Comparison of ENCODE assay signal across 8 cellular contexts in the genomic region with DNA sequence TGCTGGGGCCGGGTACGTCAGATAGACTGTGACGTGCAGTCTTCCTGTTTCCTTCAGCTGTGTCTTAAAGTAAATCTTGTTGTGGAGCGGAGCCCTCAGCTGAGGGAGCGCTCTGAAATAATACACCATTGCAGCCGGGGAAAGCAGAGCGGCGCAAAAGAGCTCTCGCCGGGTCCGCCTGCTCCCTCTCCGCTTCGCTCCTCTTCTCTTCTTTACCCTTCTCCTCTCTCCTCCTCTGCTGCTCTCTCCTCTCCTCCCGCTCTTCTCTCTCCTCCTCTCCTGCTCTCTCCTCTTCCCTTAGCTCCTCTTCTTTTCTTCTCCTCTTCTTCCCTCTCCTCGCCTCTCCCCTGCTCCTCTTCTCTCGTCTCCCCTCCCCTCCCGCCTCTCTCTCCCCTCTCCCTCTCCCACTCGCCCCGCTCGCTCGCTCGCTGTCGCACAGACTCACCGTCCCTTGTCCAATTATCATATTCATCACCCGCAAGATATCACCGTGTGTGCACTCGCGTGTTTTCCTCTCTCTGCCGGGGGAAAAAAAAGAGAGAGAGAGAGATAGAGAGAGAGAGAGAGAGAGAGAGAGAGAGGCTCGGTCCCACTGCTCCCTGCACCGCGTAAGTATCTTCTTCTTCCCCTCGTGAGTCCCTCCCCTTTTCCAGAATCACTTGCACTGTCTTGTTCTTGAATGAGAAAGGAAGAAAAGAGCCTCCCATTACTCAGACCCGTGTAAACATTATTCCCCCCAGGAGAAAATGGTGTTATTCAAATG. TPM values are rescaled to one million over a fixed set of nuclear protein-coding genes. Genes with fewer than 3 reads are reported as not detected.
DNase-seq lines count a peak whose midpoint lies in the region; ATAC-seq, FAIRE-seq and TF ChIP-seq lines count a peak whose summit lies in the region.

A gene with protein sequence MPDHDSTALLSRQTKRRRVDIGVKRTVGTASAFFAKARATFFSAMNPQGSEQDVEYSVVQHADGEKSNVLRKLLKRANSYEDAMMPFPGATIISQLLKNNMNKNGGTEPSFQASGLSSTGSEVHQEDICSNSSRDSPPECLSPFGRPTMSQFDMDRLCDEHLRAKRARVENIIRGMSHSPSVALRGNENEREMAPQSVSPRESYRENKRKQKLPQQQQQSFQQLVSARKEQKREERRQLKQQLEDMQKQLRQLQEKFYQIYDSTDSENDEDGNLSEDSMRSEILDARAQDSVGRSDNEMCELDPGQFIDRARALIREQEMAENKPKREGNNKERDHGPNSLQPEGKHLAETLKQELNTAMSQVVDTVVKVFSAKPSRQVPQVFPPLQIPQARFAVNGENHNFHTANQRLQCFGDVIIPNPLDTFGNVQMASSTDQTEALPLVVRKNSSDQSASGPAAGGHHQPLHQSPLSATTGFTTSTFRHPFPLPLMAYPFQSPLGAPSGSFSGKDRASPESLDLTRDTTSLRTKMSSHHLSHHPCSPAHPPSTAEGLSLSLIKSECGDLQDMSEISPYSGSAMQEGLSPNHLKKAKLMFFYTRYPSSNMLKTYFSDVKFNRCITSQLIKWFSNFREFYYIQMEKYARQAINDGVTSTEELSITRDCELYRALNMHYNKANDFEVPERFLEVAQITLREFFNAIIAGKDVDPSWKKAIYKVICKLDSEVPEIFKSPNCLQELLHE (plus strand): TSS at position 98 of the 763 bp plus-strand sequence. CDS start 8,563 bp downstream, outside the sequence.

- TF ChIP-seq CTCF in H1 (IDR thresholded peaks at IDR 0.05; ENCODE audit: control extremely low read depth in 1 of 3, insufficient read depth in 1 of 3, low read depth in 1 of 3, low read length in 3 of 3) (no peak), right lobe of liver (IDR thresholded peaks at IDR 0.05) (no peak)

- H3K27me3 ChIP-seq in H1 (replicated peaks in 1 of 4; ENCODE audit: control insufficient read depth in 3 of 4, extremely low read depth in 1 of 4, insufficient read depth in 3 of 4, low read length in 3 of 4) = peaks cover 32 to 65% (median 60%) of the 10 kb centered on the region in 4 experiments
- no peaks in the 10 kb centered on the region for H3K27me3 ChIP-seq in right lobe of liver

- peaks cover 7 to 13% of the 10 kb centered on the region in 2 experiments for H4K20me1 ChIP-seq in H1 (replicated peaks in 1 of 2; ENCODE audit: control insufficient read depth in 1 of 2, insufficient read depth in 2 of 2, low read length in 2 of 2)

- ATAC-seq in GM18511 (IDR thresholded peaks at IDR 0.05; ENCODE audit: unreplicated experiment) = peak; percentile 52
- peak; percentile 74 for ATAC-seq in HG03039 (IDR thresholded peaks at IDR 0.05; ENCODE audit: unreplicated experiment)
- peak; percentile 41 to 53 (median 45) for ATAC-seq in right lobe of liver

- 4% methylated on average over 28 of the region's 34 CpGs; no CpG with 5 or more reads in 1 of the 2 experiments for WGBS in H1 (ENCODE audit: extremely low coverage in 1 of 2, insufficient coverage in 1 of 2, insufficient read length in 1 of 2, insufficient replicate concordance in 2 of 2, low coverage in 1 of 2, low lambda C conversion rate in 2 of 2, missing lambda C conversion rate in 1 of 2), 2 experiments
- 2% methylated on average over 34 of the region's 34 CpGs for WGBS in right lobe of liver (ENCODE audit: insufficient coverage, low coverage, low lambda C conversion rate, missing lambda C conversion rate)

- H3K79me1 ChIP-seq in H1 (ENCODE audit: low read depth, low read length) = no peaks in the 10 kb centered on the region

- no peak within 1 kb of the TSS for H2BK15ac ChIP-seq in H1 (ENCODE audit: low read length)

- H3K4me2 ChIP-seq in H1 (ENCODE audit: insufficient read depth in 1 of 2, low read depth in 2 of 2, low read length in 2 of 2) = peak within 1 kb of the TSS; percentile 89 to 95

- peak within 1 kb of the TSS; percentile 56; the same call in 1 of the 2 replicates for H3K18ac ChIP-seq in H1 (ENCODE audit: extremely low read depth, low read length)

- peak within 1 kb of the TSS; percentile 38; the same call in 1 of the 2 replicates for H2BK5ac ChIP-seq in H1 (ENCODE audit: low read depth, low read length)

- H3K23ac ChIP-seq in H1 (ENCODE audit: insufficient read length) = no peak within 1 kb of the TSS

- H3K23me2 ChIP-seq in H1 (ENCODE audit: low read depth, low read length) = peaks cover 28% of the 10 kb centered on the region

- intact Hi-C loops in right lobe of liver (cut with DNase I) = no loop called here

- CTCF ChIA-PET in H1 (lab: Charles Lee; ENCODE audit: partially characterized antibody) = interaction anchor here (0.8 to 1.8 kb wide), 8 partner anchors 10 to 400 kb away, joined by 3 to 6 read pairs (median 3); no protein-coding TSS in a partner anchor

- H3K14ac ChIP-seq in H1 (ENCODE audit: insufficient read length) = no peak within 1 kb of the TSS

- no peak within 1 kb of the TSS for H4K5ac ChIP-seq in H1 (ENCODE audit: insufficient read length, low read depth, low read length)

- H3K36me3 ChIP-seq in H1 (ENCODE audit: control insufficient read depth in 2 of 4, insufficient read depth in 4 of 4, low read length in 3 of 4) (no peaks in the 10 kb centered on the region), right lobe of liver (no peaks in the 10 kb centered on the region)

- no peak for TF ChIP-seq EP300 in H1 (IDR thresholded peaks at IDR 0.05; ENCODE audit: borderline replicate concordance in 1 of 2, low read depth in 2 of 2, low read length in 2 of 2)

- TF ChIP-seq POLR2A in H1 (IDR thresholded peaks at IDR 0.05; ENCODE audit: control extremely low read depth in 1 of 2, low read depth in 2 of 2, low read length in 2 of 2) = peak in 1 of 2 experiments; percentile 52; a peak in 1 of 3 replicates
- peak; percentile 86 for TF ChIP-seq POLR2A in right lobe of liver (IDR thresholded peaks at IDR 0.05)

- H3K4me1 ChIP-seq in H1 (replicated peaks in 1 of 4; ENCODE audit: control insufficient read depth in 3 of 4, insufficient read depth in 4 of 4, low read length in 3 of 4) (peaks cover 21 to 42% (median 27%) of the 10 kb centered on the region in 4 experiments), right lobe of liver (peaks cover 0 to 11% (median 0%) of the 10 kb centered on the region in 4 donors)

- POLR2A ChIA-PET in H1 (lab: Charles Lee; ENCODE audit: partially characterized antibody) = interaction anchor here (0.5 to 2.6 kb wide), 3 partner anchors 9 to 176 kb away, joined by 3 to 13 read pairs (median 4); no protein-coding TSS in a partner anchor

- no peak within 1 kb of the TSS for H2AK5ac ChIP-seq in H1 (ENCODE audit: low read depth, low read length)

- H3K27ac ChIP-seq in H1 (ENCODE audit: low read depth, low read length) (no peak within 1 kb of the TSS; the same call in 1 of the 2 replicates), right lobe of liver (peak within 1 kb of the TSS; percentile 90 to 98 (median 96))

- DNase-seq in A172 (ENCODE audit: low spot score) (peak; percentile 84), NCI-H2107 treated with DMSO at 0.1 percent for 48 hours (lab: John Stamatoyannopoulos, UW; ENCODE audit: unreplicated experiment) (peak; percentile 95), H1 (ENCODE audit: low read depth in 1 of 2, low spot score in 2 of 2) (peak in 1 of 2 experiments; percentile 82), right lobe of liver (peak; percentile 82 to 93 (median 88))
- peak; percentile 27 for DNase-seq in activated CD4-positive, alpha-beta T cell treated with anti-CD3 and anti-CD28 coated beads for 4 hours
- DNase-seq in stimulated activated CD4-positive, alpha-beta T cell treated with anti-CD3 and anti-CD28 coated beads, Interleukin-4, amount 100 ng/mL, for 4 hours = peak; percentile 21 to 42

- H2BK20ac ChIP-seq in H1 (ENCODE audit: low read length) = peak within 1 kb of the TSS; percentile 48; the same call in 1 of the 2 replicates

- no peaks in the 10 kb centered on the region for H3K9me3 ChIP-seq in H1 (ENCODE audit: insufficient read depth in 2 of 2, low read depth in 1 of 2, low read length in 1 of 2)
- no peaks in the 10 kb centered on the region for H3K9me3 ChIP-seq in right lobe of liver

- H4K91ac ChIP-seq in H1 (replicated peaks; ENCODE audit: insufficient read length, low read length) = no peak within 1 kb of the TSS

- H3K4me3 ChIP-seq in H1 (ENCODE audit: extremely low read depth in 1 of 4, insufficient read depth in 2 of 4, low read depth in 3 of 4, low read length in 4 of 4) (peak within 1 kb of the TSS; percentile 55 to 85 (median 69)), right lobe of liver (peak within 1 kb of the TSS; percentile 60 to 75 (median 63))

- H2BK120ac ChIP-seq in H1 (replicated peaks; ENCODE audit: low read depth, low read length) = no peak within 1 kb of the TSS

- no peaks in the 10 kb centered on the region for H3K79me2 ChIP-seq in H1 (ENCODE audit: control insufficient read depth in 1 of 2, insufficient read depth in 2 of 2, low read length in 2 of 2)

- no peak; a peak in 1 of 4 replicates for TF ChIP-seq RAD21 in H1 (IDR thresholded peaks at IDR 0.05 in 1 of 2, conservative IDR thresholded peaks at IDR 0.05 in 1 of 2; ENCODE audit: low read depth in 2 of 2, low read length in 2 of 2)

- peak; percentile 82 for FAIRE-seq in H1 (lab: Jason Lieb, UNC)

- H2BK12ac ChIP-seq in H1 (ENCODE audit: low read depth, low read length) = peak within 1 kb of the TSS; percentile 55; the same call in 1 of the 2 replicates

- H3K4ac ChIP-seq in H1 (replicated peaks; ENCODE audit: insufficient read length, low read depth, low read length) = no peak within 1 kb of the TSS

- no peak within 1 kb of the TSS for H4K8ac ChIP-seq in H1 (ENCODE audit: extremely low read depth, insufficient read depth, low read length)

- H3K56ac ChIP-seq in H1 (replicated peaks; ENCODE audit: insufficient read length, low read depth, low read length) = no peak within 1 kb of the TSS

- H2AFZ ChIP-seq in H1 (ENCODE audit: low read length) = peak within 1 kb of the TSS; percentile 58; the same call in 1 of the 2 replicates

- no peak within 1 kb of the TSS; a peak in 1 of 7 replicates for H3K9ac ChIP-seq in H1 (replicated peaks in 1 of 4; ENCODE audit: extremely low read depth in 1 of 4, low read depth in 3 of 4, low read length in 3 of 4)

TF ChIP-seq in H1, 55 proteins besides CTCF, POLR2A, EP300 and RAD21 (continues in another document):
- no peak for TF ChIP-seq KDM5A (IDR thresholded peaks at IDR 0.05; ENCODE audit: low read length)
- no peak for TF ChIP-seq CHD2 (IDR thresholded peaks at IDR 0.05; ENCODE audit: low read length)
- peak; percentile 76 for TF ChIP-seq ASH2L (IDR thresholded peaks at IDR 0.05; ENCODE audit: low read length)

RNA-seq across cellular contexts. Expression of the gene that starts here (rescaled TPM):
- 0.22 TPM in 1 of 2 replicates, not detected in the other for total RNA-seq in A172 (2014; rRNA removed; shearing (Covaris generic))
- 1.5 and 2.0 TPM in 2 replicates for total RNA-seq in H1 (2021; fragmentation: NEBNext Ultra II Directional; extraction: Animal tissue kit (Norgen Biotek cat#: 25700))
- 0.30 and 0.82 TPM in 2 replicates for polyA plus RNA-seq in H1 (2011; rRNA removed)
- polyA plus RNA-seq in H1 (2011; cell fraction: cytosol; rRNA removed) = 0.30 TPM
- polyA plus RNA-seq in H1 (2011; cell fraction: nucleus; rRNA removed) = 0.80 TPM
- polyA plus RNA-seq in H1 (2012, experiment 1 of 2) = 0.33 to 0.96 TPM (median 0.75 TPM) in 4 replicates
- polyA plus RNA-seq in H1 (2012, experiment 2 of 2) = 0.45 TPM
- polyA plus RNA-seq in H1 (2013, experiment 1 of 2) = 0.32 TPM
- 0.40 TPM for polyA plus RNA-seq in H1 (2013, experiment 2 of 2)
- 0.54 and 2.3 TPM in 2 replicates for polyA minus RNA-seq in H1 (2011; rRNA and poly(A)+ RNA removed)
- polyA minus RNA-seq in H1 (2011; cell fraction: cytosol; rRNA and poly(A)+ RNA removed) = 1.0 TPM
- polyA minus RNA-seq in H1 (2011; cell fraction: nucleus; rRNA and poly(A)+ RNA removed) = 3.6 TPM
- total RNA-seq in right lobe of liver = 100 to 1,000 TPM in 4 of 6 experiments, 10 to 100 TPM in 2; 79.6 to 186 (median 164) TPM

Comparison
In these comparisons a context has a peak if more than half of its experiments do, and no peak if none do; other contexts are left out.
1. RNA of the gene that starts here (total RNA-seq): 79.6 to 186 TPM in right lobe of liver; 1.5 to 2.0 TPM in H1 and 0.22 TPM in A172; every median in the first group is over 10 times any median in the second.
2. Peak in DNase-seq in A172; RNA of the gene not detected or under 1 TPM.
3. Peak in every context shown above with its lines, with median percentiles within 50 percentile points of each other: ATAC-seq.